ENCODE assay signal across 13 cellular contexts in genomic region chr7:21076054-21076453, GRCh38.
A peak's percentile ranks its signal among the peaks of the same experiment; 100 is the strongest.
DNase-seq lines count a peak whose midpoint lies in the region; TF ChIP-seq lines count a peak whose summit lies in the region.
"Had no signal": no experiment of that assay in that cellular context is flagged by ENCODE, and none has a peak within 500 bp of the region (broad histone marks: within the 10 kb centered on the region; RNA-seq: fewer than 3 reads in every experiment).

No MANE protein-coding gene starts in this region.

- H2BK120ac ChIP-seq in H9 (ENCODE audit: low read depth, low read length, poor library complexity, severe bottlenecking): no peak overlapping the region

- H3K27me3 ChIP-seq in H9 (ENCODE audit: insufficient read depth, low read length): no peaks in the 10 kb centered on the region

- H3K36me3 Mint-ChIP-seq in H9 (ENCODE audit: insufficient read depth in 1 of 3, low read depth in 3 of 3): no peaks in the 10 kb centered on the region
- no peaks in the 10 kb centered on the region for H3K36me3 Mint-ChIP-seq in progenitor cell of endocrine pancreas (ENCODE audit: insufficient read depth)

- H3K23me2 ChIP-seq in H9 (ENCODE audit: insufficient read length, low read depth, low read length, poor library complexity, severe bottlenecking): no peaks in the 10 kb centered on the region

- H3T11ph ChIP-seq in H9 (ENCODE audit: low read length): no peak overlapping the region

- H3K27me3 Mint-ChIP-seq in H9 (ENCODE audit: low read depth) (no peaks in the 10 kb centered on the region), progenitor cell of endocrine pancreas (no peaks in the 10 kb centered on the region)

- H3K9me3 Mint-ChIP-seq in H9 (no peaks in the 10 kb centered on the region), progenitor cell of endocrine pancreas (ENCODE audit: low read depth) (no peaks in the 10 kb centered on the region)
- H3K9me3 Mint-ChIP-seq: activated T-helper 17 cell treated with anti-CD3 and anti-CD28 coated beads, Interleukin-2, amount 50 U/mL, for 72 hours had no signal

- DNase-seq in H9 (no peak), NCI-H187 treated with DMSO at 0.1 percent for 48 hours (lab: John Stamatoyannopoulos, UW) (peak; percentile 84), NCI-H69 (lab: John Stamatoyannopoulos, UW) (peak; percentile 99), iPS-NIHi11 (ENCODE audit: low spot score) (peak; percentile 26), progenitor cell of endocrine pancreas (ENCODE audit: low spot score, unreplicated experiment) (no peak), COLO829 (ENCODE audit: low spot score) (no peak)
- DNase-seq in activated CD4-positive, alpha-beta T cell treated with anti-CD3 and anti-CD28 coated beads, Interleukin-2, amount 50 U/mL, for 48 hours: no peak
- no peak for DNase-seq in activated CD4-positive, alpha-beta T cell treated with anti-CD3 and anti-CD28 coated beads for 4 hours
- DNase-seq: activated CD4-positive, alpha-beta T cell treated with anti-CD3 and anti-CD28 coated beads, Interleukin-2, amount 50 U/mL, for 4 hours; amniotic stem cell; GOT3; substantia nigra had no signal

- H3K4me3 Mint-ChIP-seq in H9 (no peak overlapping the region), progenitor cell of endocrine pancreas (ENCODE audit: low read depth) (no peak overlapping the region)
- H3K4me3 Mint-ChIP-seq: activated T-helper 17 cell treated with anti-CD3 and anti-CD28 coated beads, Interleukin-2, amount 50 U/mL, for 72 hours had no signal

- peaks cover 26 to 27% of the 10 kb centered on the region in 2 experiments for H3K4me1 Mint-ChIP-seq in H9
- H3K4me1 Mint-ChIP-seq in progenitor cell of endocrine pancreas (ENCODE audit: low read depth): peaks cover 14% of the 10 kb centered on the region
- H3K4me1 Mint-ChIP-seq: activated T-helper 17 cell treated with anti-CD3 and anti-CD28 coated beads, Interleukin-2, amount 50 U/mL, for 72 hours had no signal

- H2AK5ac ChIP-seq in H9 (ENCODE audit: insufficient read length, low read length): no peak overlapping the region

- H3K23ac ChIP-seq in H9 (ENCODE audit: insufficient read length, low read depth, low read length): no peak overlapping the region

- no peak overlapping the region for H3K9ac ChIP-seq in H9 (ENCODE audit: extremely low read depth, insufficient read length, low read length)

- H3K9me3 ChIP-seq in H9 (ENCODE audit: control insufficient read depth, low read depth, low read length): no peaks in the 10 kb centered on the region

- H3K27ac ChIP-seq in H9 (ENCODE audit: insufficient read length, low read depth, low read length): no peak overlapping the region

- H3K4me2 ChIP-seq in H9 (ENCODE audit: insufficient read depth, insufficient read length, low read length): no peak overlapping the region

- no peak overlapping the region for H2BK15ac ChIP-seq in H9 (ENCODE audit: low read depth, low read length)

- H4K20me1 ChIP-seq in H9 (ENCODE audit: control insufficient read depth, insufficient read depth, insufficient read length): no peaks in the 10 kb centered on the region

- TF ChIP-seq CTCF in H9 (conservative IDR thresholded peaks at IDR 0.05): no peak
- TF ChIP-seq CTCF in progenitor cell of endocrine pancreas (IDR thresholded peaks at IDR 0.05; ENCODE audit: unreplicated experiment): no peak

- H2AFZ ChIP-seq in H9 (ENCODE audit: low read length): no peak overlapping the region

- H4K5ac ChIP-seq in H9 (ENCODE audit: insufficient read length, low read depth, low read length): no peak overlapping the region

- H2BK12ac ChIP-seq in H9 (ENCODE audit: insufficient read length, low read depth, low read length): no peak overlapping the region

- H2BK20ac ChIP-seq in H9 (ENCODE audit: low read depth, low read length, poor library complexity, severe bottlenecking): no peak overlapping the region

- H3K4me1 ChIP-seq in H9 (ENCODE audit: insufficient read depth, low read length): peaks cover 4% of the 10 kb centered on the region; the same call in 1 of the 2 replicates

- WGBS in H9 (ENCODE audit: extremely low coverage, insufficient read length, low lambda C conversion rate): no CpG with 5 or more reads among the region's 5 CpGs

- no peak overlapping the region for H4K8ac ChIP-seq in H9 (replicated peaks; ENCODE audit: insufficient read length, low read depth, low read length)

- no peak overlapping the region for H2BK5ac ChIP-seq in H9 (ENCODE audit: insufficient read length, low read length)

- no peak overlapping the region for H3K14ac ChIP-seq in H9 (ENCODE audit: insufficient read depth, low read length)

- no peaks in the 10 kb centered on the region for H3K79me2 ChIP-seq in H9 (ENCODE audit: insufficient read depth, low read length)

- H3K27ac Mint-ChIP-seq in H9: peak overlapping the region; percentile 59 to 88 (median 76); a peak in 4 of 7 replicates
- no peak overlapping the region for H3K27ac Mint-ChIP-seq in progenitor cell of endocrine pancreas
- H3K27ac Mint-ChIP-seq: activated T-helper 17 cell treated with anti-CD3 and anti-CD28 coated beads, Interleukin-2, amount 50 U/mL, for 72 hours had no signal

- no peak overlapping the region for H4K91ac ChIP-seq in H9 (ENCODE audit: insufficient read length, low read depth, low read length)

- no peak overlapping the region for H3K56ac ChIP-seq in H9 (ENCODE audit: insufficient read length, low read depth, low read length)

- H3K4ac ChIP-seq in H9 (ENCODE audit: low read depth, low read length): no peak overlapping the region

- H3K79me1 ChIP-seq in H9 (ENCODE audit: insufficient read depth, low read depth, low read length, poor library complexity, severe bottlenecking): no peaks in the 10 kb centered on the region

- no peak overlapping the region for H3K18ac ChIP-seq in H9 (ENCODE audit: insufficient read length, low read depth, low read length)

Comparison
In these comparisons a context has a peak if more than half of its experiments do, and no peak if none do; other contexts are left out.
1. DNase-seq: peak in NCI-H187 treated with DMSO at 0.1 percent for 48 hours (single experiment), NCI-H69 (single experiment) and iPS-NIHi11 (single experiment); none in H9 (single experiment), progenitor cell of endocrine pancreas (single experiment), activated CD4-positive, alpha-beta T cell treated with anti-CD3 and anti-CD28 coated beads, Interleukin-2, amount 50 U/mL, for 48 hours (0 of 2), activated CD4-positive, alpha-beta T cell treated with anti-CD3 and anti-CD28 coated beads for 4 hours (0 of 2) and COLO829 (single experiment).